13 cellular contexts compared by ENCODE assay signal in the genomic region with DNA sequence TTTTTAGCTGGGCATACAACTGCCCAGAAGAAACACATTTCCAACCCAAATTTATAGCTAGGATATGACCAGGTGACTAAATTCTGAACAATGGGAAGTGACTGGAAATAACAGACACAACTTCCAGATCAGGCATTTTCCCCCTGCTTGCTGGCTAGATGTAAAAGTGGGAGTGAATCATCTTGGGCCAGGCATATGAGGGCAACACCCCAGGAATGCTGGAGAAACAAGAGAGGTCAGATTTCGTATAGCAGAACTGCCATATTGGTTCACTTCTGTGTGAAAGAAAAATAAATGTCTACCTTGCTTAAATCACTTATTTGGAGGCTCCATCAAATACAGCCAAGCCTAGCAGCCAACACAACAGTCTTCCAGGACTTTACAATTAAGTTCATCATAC. TPM values are rescaled to one million over a fixed set of nuclear protein-coding genes. Genes with fewer than 3 reads are reported as not detected.
DNase-seq lines count a peak whose midpoint lies in the region; ATAC-seq and TF ChIP-seq lines count a peak whose summit lies in the region.
"Had no signal": no experiment of that assay in that cellular context is flagged by ENCODE, and none has a peak within 500 bp of the region (broad histone marks: within the 10 kb centered on the region; RNA-seq: fewer than 3 reads in every experiment).

No MANE protein-coding gene starts in this region.

- DNase-seq in GM03348 (ENCODE audit: low spot score), result peak; percentile 71
- DNase-seq in SJSA1 (ENCODE audit: low read depth in 1 of 2, low spot score in 2 of 2), result peak in 1 of 2 experiments; percentile 35
- no peak for DNase-seq in epithelial cell of prostate (ENCODE audit: low read depth, low spot score)
- DNase-seq in psoas muscle, result no peak
- no peak for DNase-seq in NCI-H1092 (lab: John Stamatoyannopoulos, UW)
- DNase-seq in cerebellar cortex (ENCODE audit: low spot score), result no peak
- DNase-seq in NCI-H146 (lab: John Stamatoyannopoulos, UW), result no peak
- DNase-seq: activated B cell treated with CpG ODN at 0.5 μM for 24 hours; effector memory CD4-positive, alpha-beta T cell; H7; NCI-H1436; SJCRH30 had no signal

- WGBS in psoas muscle, 3 donors, result 0% methylated on average over 1 of the region's 1 CpG

- ATAC-seq in psoas muscle, result peak in 1 of 4 donors; percentile 40
- ATAC-seq in HG02973 (IDR thresholded peaks at IDR 0.05; ENCODE audit: unreplicated experiment), result no peak

- H3K27ac ChIP-seq in SJSA1 (peak overlapping the region; percentile 42), epithelial cell of prostate (peak overlapping the region; percentile 77), psoas muscle (peak overlapping the region; percentile 53)
- H3K27ac ChIP-seq: SJCRH30 had no signal

- H3K9me3 ChIP-seq in SJSA1 (replicated peaks), result no peaks in the 10 kb centered on the region
- no peaks in the 10 kb centered on the region for H3K9me3 ChIP-seq in psoas muscle
- H3K9me3 ChIP-seq: SJCRH30 had no signal

- H3K4me3 ChIP-seq in SJSA1 (no peak overlapping the region), psoas muscle (no peak overlapping the region)
- H3K4me3 ChIP-seq: SJCRH30 had no signal

- TF ChIP-seq CTCF in psoas muscle (IDR thresholded peaks at IDR 0.05), result no peak

- H3K36me3 ChIP-seq in SJSA1 (peaks cover 24% of the 10 kb centered on the region), psoas muscle (ENCODE audit: insufficient read depth in 1 of 2, low read depth in 1 of 2) (no peaks in the 10 kb centered on the region)
- H3K36me3 ChIP-seq: SJCRH30 had no signal

- intact Hi-C loops in psoas muscle (cut with DNase I), result no loop called here

- H3K27me3 ChIP-seq in SJSA1 (replicated peaks) (no peaks in the 10 kb centered on the region), psoas muscle (ENCODE audit: insufficient read depth in 3 of 3, low read length in 2 of 3) (no peaks in the 10 kb centered on the region)
- H3K27me3 ChIP-seq: SJCRH30 had no signal

- H3K4me1 ChIP-seq in SJSA1 (replicated peaks) (peaks cover 43% of the 10 kb centered on the region), psoas muscle (peaks cover 52% of the 10 kb centered on the region)

RNA-seq across cellular contexts. Expression of gene ATL3, which starts 7.4 kb away (rescaled TPM):
- total RNA-seq in SJSA1 (2014; rRNA removed; shearing (Covaris generic)), result 105 and 183 TPM in 2 replicates
- 10 to 100 TPM in 3 of 4 donors, 1 to 10 TPM in 1; 9.4 to 12.2 (median 10.7) TPM for total RNA-seq in psoas muscle
- 1 to 10 TPM; 3.2 to 6.4 (median 3.3) TPM for polyA plus RNA-seq in psoas muscle

RNA-seq across cellular contexts. Expression of gene RTN3, which starts 17.5 kb away (rescaled TPM):
- total RNA-seq in SJSA1 (2014; rRNA removed; shearing (Covaris generic)), result 71.7 and 93.9 TPM in 2 replicates
- 100 to 1,000 TPM in 1 of 4 donors, 10 to 100 TPM in 3; 40.5 to 110 (median 70.8) TPM for total RNA-seq in psoas muscle
- 100 to 1,000 TPM in 1 of 3 donors, 10 to 100 TPM in 2; 35.3 to 162 (median 62.0) TPM for polyA plus RNA-seq in psoas muscle

RNA-seq across cellular contexts. Expression of gene PLAAT3, which starts 49.6 kb away (rescaled TPM):
- 55.8 and 63.8 TPM in 2 replicates for total RNA-seq in SJSA1 (2014; rRNA removed; shearing (Covaris generic))
- 100 to 1,000 TPM in 1 of 4 donors, 10 to 100 TPM in 3; 67.6 to 102 (median 83.6) TPM for total RNA-seq in psoas muscle
- 100 to 1,000 TPM in 1 of 3 donors, 10 to 100 TPM in 2; 50.0 to 115 (median 82.3) TPM for polyA plus RNA-seq in psoas muscle
